ENCODE assay signal across 16 cellular contexts in genomic region chr4:116122131-116122530, GRCh38.
DNase-seq lines count a peak whose midpoint lies in the region; ATAC-seq and TF ChIP-seq lines count a peak whose summit lies in the region.
"Had no signal": no experiment of that assay in that cellular context is flagged by ENCODE, and none has a peak within 500 bp of the region (broad histone marks: within the 10 kb centered on the region; RNA-seq: fewer than 3 reads in every experiment).

No MANE protein-coding gene starts in this region.

- intact Hi-C loops in Caco-2 (cut with micrococcal nuclease; ENCODE audit: unreplicated experiment) (loop anchor here (2.0 kb wide), 1 partner anchor 13 kb away; no protein-coding TSS in a partner anchor), vagina (cut with DNase I) (no loop called here)

- no peaks in the 10 kb centered on the region for H3K9me3 ChIP-seq in Caco-2
- H3K9me3 ChIP-seq in vagina, result no peaks in the 10 kb centered on the region

- CTCF ChIA-PET in Caco-2 (lab: Charles Lee), result no interaction called here

- no peaks in the 10 kb centered on the region for H3K36me3 ChIP-seq in Caco-2 (ENCODE audit: control insufficient read depth, insufficient read depth, low read length)
- no peaks in the 10 kb centered on the region for H3K36me3 ChIP-seq in vagina

- no TSS peak for BruUV-seq in Caco-2 (replicated peaks; lab: Mats Ljungman, UMichigan)

- H3K4me1 Mint-ChIP-seq in Caco-2 (ENCODE audit: low read depth, unreplicated experiment), result peaks cover 19% of the 10 kb centered on the region
- H3K4me1 Mint-ChIP-seq: memory B cell; stimulated activated naive CD8-positive, alpha-beta T cell treated with anti-CD3 and anti-CD28 coated beads, Interleukin-15, amount 100 ng/mL, for 72 hours had no signal

- POLR2A ChIA-PET in Caco-2 (lab: Charles Lee), result no interaction called here

- no peaks in the 10 kb centered on the region for H3K27me3 Mint-ChIP-seq in Caco-2 (ENCODE audit: insufficient read depth, unreplicated experiment)
- H3K27me3 Mint-ChIP-seq: memory B cell; stimulated activated naive CD8-positive, alpha-beta T cell treated with anti-CD3 and anti-CD28 coated beads, Interleukin-15, amount 100 ng/mL, for 72 hours had no signal

- peak overlapping the region; percentile 69 for H3K27ac Mint-ChIP-seq in Caco-2 (ENCODE audit: unreplicated experiment)
- H3K27ac Mint-ChIP-seq: memory B cell; nephron progenitor cell; stimulated activated naive CD8-positive, alpha-beta T cell treated with anti-CD3 and anti-CD28 coated beads, Interleukin-15, amount 100 ng/mL, for 72 hours had no signal

- no peaks in the 10 kb centered on the region for H3K27me3 ChIP-seq in Caco-2 (replicated peaks; ENCODE audit: control insufficient read depth, insufficient read depth, low read length)
- H3K27me3 ChIP-seq in vagina, result no peaks in the 10 kb centered on the region

- H3K4me3 Mint-ChIP-seq in Caco-2 (ENCODE audit: unreplicated experiment), result no peak overlapping the region
- H3K4me3 Mint-ChIP-seq: memory B cell; nephron progenitor cell; stimulated activated naive CD8-positive, alpha-beta T cell treated with anti-CD3 and anti-CD28 coated beads, Interleukin-15, amount 100 ng/mL, for 72 hours had no signal

- H3K4me1 ChIP-seq in Caco-2, result peaks cover 6% of the 10 kb centered on the region; the same call in 1 of the 2 replicates
- no peaks in the 10 kb centered on the region for H3K4me1 ChIP-seq in vagina

- TF ChIP-seq POLR2A in vagina (IDR thresholded peaks at IDR 0.05), result no peak

- TF ChIP-seq CTCF in Caco-2 (IDR thresholded peaks at IDR 0.05; ENCODE audit: insufficient read depth in 1 of 2, low read depth in 1 of 2, low read length in 1 of 2, severe bottlenecking in 1 of 2, unreplicated experiment in 1 of 2) (no peak), vagina (IDR thresholded peaks at IDR 0.05) (no peak)

- no peak for ATAC-seq in HG03196 (IDR thresholded peaks at IDR 0.05; ENCODE audit: unreplicated experiment)
- ATAC-seq: stimulated activated naive CD8-positive, alpha-beta T cell treated with anti-CD3 and anti-CD28 coated beads, Interleukin-15, amount 100 ng/mL, for 72 hours had no signal

- peak in 1 of 2 experiments; percentile 16 for DNase-seq in Caco-2
- peak; percentile 67 for DNase-seq in HT-29 (ENCODE audit: low spot score)
- peak; percentile 2 for DNase-seq in amniotic epithelial cell (ENCODE audit: low read depth)
- peak; percentile 22 for DNase-seq in kidney tubule cell (ENCODE audit: low spot score)
- DNase-seq in vagina (ENCODE audit: extremely low spot score in 2 of 2), result no peak
- DNase-seq in activated gamma-delta T cell (lab: John Stamatoyannopoulos, UW), result no peak
- DNase-seq in SKM-1 (lab: John Stamatoyannopoulos, UW; ENCODE audit: unreplicated experiment), result no peak
- DNase-seq: activated CD4-positive, alpha-beta T cell treated with anti-CD3 and anti-CD28 coated beads, Interleukin-2, amount 50 U/mL, for 48 hours; activated T-cell treated with anti-CD3 and anti-CD28 coated beads, Interleukin-2, amount 50 U/mL, for 48 hours; MV-4-11; NCI-H2107; nephron progenitor cell; stimulated activated naive CD8-positive, alpha-beta T cell treated with anti-CD3 and anti-CD28 coated beads, Interleukin-15, amount 100 ng/mL, for 72 hours had no signal

- H3K27ac ChIP-seq in vagina, result no peak overlapping the region
- H3K27ac ChIP-seq: SK-N-MC had no signal

- H3K36me3 Mint-ChIP-seq in Caco-2 (ENCODE audit: insufficient read depth, unreplicated experiment), result no peaks in the 10 kb centered on the region
- H3K36me3 Mint-ChIP-seq: memory B cell had no signal

- H3K9me3 Mint-ChIP-seq in Caco-2 (ENCODE audit: unreplicated experiment), result no peaks in the 10 kb centered on the region
- H3K9me3 Mint-ChIP-seq: nephron progenitor cell had no signal

- no peak overlapping the region for H3K4me3 ChIP-seq in Caco-2 (ENCODE audit: low read depth, low read length)
- H3K4me3 ChIP-seq in vagina, result no peak overlapping the region
- H3K4me3 ChIP-seq: SK-N-MC had no signal

Comparison
In these comparisons a context has a peak if more than half of its experiments do, and no peak if none do; other contexts are left out.
1. DNase-seq: peak in HT-29 (single experiment), amniotic epithelial cell (single experiment) and kidney tubule cell (single experiment); none in vagina (0 of 2), activated gamma-delta T cell (single experiment) and SKM-1 (single experiment).